ENCODE assay signal across 20 cellular contexts in the genomic region with DNA sequence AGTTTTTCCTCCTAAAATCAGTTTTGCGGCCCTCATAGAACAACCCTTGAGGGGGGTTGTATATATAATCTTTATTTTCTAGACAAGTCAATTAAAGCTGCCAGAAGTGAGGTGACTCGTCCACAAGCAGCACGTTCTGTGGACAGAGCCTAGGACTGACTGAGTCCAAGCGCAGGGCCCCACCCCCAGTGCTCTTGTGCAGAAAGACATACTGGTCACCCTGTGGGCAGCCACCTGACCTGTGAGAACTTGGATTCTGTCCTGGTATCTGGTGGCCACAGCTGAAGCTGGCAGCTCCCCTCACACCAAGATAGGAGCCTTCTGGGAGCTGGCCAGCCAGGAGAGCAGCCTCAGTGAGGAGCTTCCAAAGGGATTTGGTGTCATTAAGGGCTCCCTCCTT.
DNase-seq lines count a peak whose midpoint lies in the region; ATAC-seq and TF ChIP-seq lines count a peak whose summit lies in the region.
"Had no signal": no experiment of that assay in that cellular context is flagged by ENCODE, and none has a peak within 500 bp of the region (broad histone marks: within the 10 kb centered on the region; RNA-seq: fewer than 3 reads in every experiment).

No MANE protein-coding gene starts in this region.

- no peak overlapping the region for H3K4me3 Mint-ChIP-seq in activated CD4-positive, alpha-beta T cell treated with anti-CD3 and anti-CD28 coated beads, Interleukin-2, amount 10 ng/mL, durations not matched to agents 7 days and 5 days
- H3K4me3 Mint-ChIP-seq in endothelial cell (ENCODE audit: unreplicated experiment) = peak overlapping the region; percentile 70
- H3K4me3 Mint-ChIP-seq: mesothelial cell of epicardium, nephron progenitor cell had no signal

- TF ChIP-seq CTCF in endothelial cell (IDR thresholded peaks at IDR 0.05; ENCODE audit: unreplicated experiment) (no peak), upper lobe of right lung (IDR thresholded peaks at IDR 0.05) (no peak)

- intact Hi-C loops in upper lobe of right lung (cut with DNase I) = no loop called here

- peak; percentile 89 for ATAC-seq in left lobe of liver
- ATAC-seq in upper lobe of right lung = peak; percentile 11
- ATAC-seq in GM21390 (IDR thresholded peaks at IDR 0.05; ENCODE audit: unreplicated experiment) = no peak
- ATAC-seq: HCT116 had no signal

- DNase-seq in activated CD4-positive, alpha-beta T cell treated with anti-CD3 and anti-CD28 coated beads, Interleukin-2, amount 10 ng/mL, durations not matched to agents 7 days and 5 days = no peak
- DNase-seq in activated CD4-positive, alpha-beta T cell treated with anti-CD3 and anti-CD28 coated beads, Interleukin-2, amount 50 U/mL, for 1 hour = no peak
- DNase-seq in endothelial cell (ENCODE audit: low spot score) = no peak
- DNase-seq in left lobe of liver (ENCODE audit: low spot score) = peak; percentile 87
- no peak for DNase-seq in upper lobe of right lung
- no peak for DNase-seq in stimulated activated CD4-positive, alpha-beta T cell treated with anti-CD3 and anti-CD28 coated beads, Interleukin-4, amount 100 ng/mL, for 4 hours
- no peak for DNase-seq in foreskin melanocyte
- DNase-seq: activated CD4-positive, alpha-beta T cell treated with anti-CD3 and anti-CD28 coated beads for 48 hours; Caco-2; MG63; NCI-H1436 treated with DMSO at 0.1 percent for 48 hours; NCI-H524; nephron progenitor cell; stimulated activated CD4-positive, alpha-beta T cell treated with anti-CD3 and anti-CD28 coated beads, Interleukin-4, amount 100 ng/mL, for 24 hours; upper lobe of left lung had no signal

- H3K9me3 Mint-ChIP-seq in activated CD4-positive, alpha-beta T cell treated with anti-CD3 and anti-CD28 coated beads, Interleukin-2, amount 10 ng/mL, durations not matched to agents 7 days and 5 days = peaks cover 12% of the 10 kb centered on the region
- no peaks in the 10 kb centered on the region for H3K9me3 Mint-ChIP-seq in endothelial cell (ENCODE audit: unreplicated experiment)

- peaks cover 38% of the 10 kb centered on the region for H3K36me3 Mint-ChIP-seq in activated CD4-positive, alpha-beta T cell treated with anti-CD3 and anti-CD28 coated beads, Interleukin-2, amount 10 ng/mL, durations not matched to agents 7 days and 5 days (ENCODE audit: low read depth)
- peaks cover 57% of the 10 kb centered on the region for H3K36me3 Mint-ChIP-seq in endothelial cell (ENCODE audit: low read depth, unreplicated experiment)

- CTCF ChIA-PET in activated CD4-positive, alpha-beta T cell treated with anti-CD3 and anti-CD28 coated beads, Interleukin-2, amount 10 ng/mL, durations not matched to agents 7 days and 5 days (lab: Charles Lee) = interaction anchor here (1.2 to 1.3 kb wide), 3 partner anchors 9 to 13 kb away, joined by 3 to 5 read pairs (median 3); no protein-coding TSS in a partner anchor

- H3K9me3 ChIP-seq in upper lobe of right lung = no peaks in the 10 kb centered on the region
- H3K9me3 ChIP-seq: Caco-2 had no signal

- H3K27me3 Mint-ChIP-seq in activated CD4-positive, alpha-beta T cell treated with anti-CD3 and anti-CD28 coated beads, Interleukin-2, amount 10 ng/mL, durations not matched to agents 7 days and 5 days = no peaks in the 10 kb centered on the region
- H3K27me3 Mint-ChIP-seq in endothelial cell (ENCODE audit: unreplicated experiment) = peaks cover 14% of the 10 kb centered on the region

- peaks cover 21% of the 10 kb centered on the region for H3K4me1 ChIP-seq in upper lobe of right lung

- H3K36me3 ChIP-seq in upper lobe of right lung = no peaks in the 10 kb centered on the region

- POLR2A ChIA-PET in activated CD4-positive, alpha-beta T cell treated with anti-CD3 and anti-CD28 coated beads, Interleukin-2, amount 10 ng/mL, durations not matched to agents 7 days and 5 days (lab: Charles Lee) = no interaction called here

- H3K27me3 ChIP-seq in upper lobe of right lung = no peaks in the 10 kb centered on the region
- H3K27me3 ChIP-seq: MG63, upper lobe of left lung had no signal

- H3K4me3 ChIP-seq in upper lobe of right lung = no peak overlapping the region
- H3K4me3 ChIP-seq: MG63, smooth muscle cell, upper lobe of left lung had no signal

- peak overlapping the region; percentile 25 for H3K27ac Mint-ChIP-seq in activated CD4-positive, alpha-beta T cell treated with anti-CD3 and anti-CD28 coated beads, Interleukin-2, amount 10 ng/mL, durations not matched to agents 7 days and 5 days
- H3K27ac Mint-ChIP-seq in endothelial cell (ENCODE audit: unreplicated experiment) = peak overlapping the region; percentile 6
- H3K27ac Mint-ChIP-seq: mesothelial cell of epicardium had no signal

- no peak overlapping the region for H3K27ac ChIP-seq in upper lobe of right lung
- H3K27ac ChIP-seq: 22Rv1, upper lobe of left lung had no signal

- peaks cover 60% of the 10 kb centered on the region for H3K4me1 Mint-ChIP-seq in activated CD4-positive, alpha-beta T cell treated with anti-CD3 and anti-CD28 coated beads, Interleukin-2, amount 10 ng/mL, durations not matched to agents 7 days and 5 days
- peaks cover 46% of the 10 kb centered on the region for H3K4me1 Mint-ChIP-seq in endothelial cell (ENCODE audit: unreplicated experiment)
- H3K4me1 Mint-ChIP-seq: mesothelial cell of epicardium had no signal
